ENCODE assay signal across 8 cellular contexts in the genomic region with DNA sequence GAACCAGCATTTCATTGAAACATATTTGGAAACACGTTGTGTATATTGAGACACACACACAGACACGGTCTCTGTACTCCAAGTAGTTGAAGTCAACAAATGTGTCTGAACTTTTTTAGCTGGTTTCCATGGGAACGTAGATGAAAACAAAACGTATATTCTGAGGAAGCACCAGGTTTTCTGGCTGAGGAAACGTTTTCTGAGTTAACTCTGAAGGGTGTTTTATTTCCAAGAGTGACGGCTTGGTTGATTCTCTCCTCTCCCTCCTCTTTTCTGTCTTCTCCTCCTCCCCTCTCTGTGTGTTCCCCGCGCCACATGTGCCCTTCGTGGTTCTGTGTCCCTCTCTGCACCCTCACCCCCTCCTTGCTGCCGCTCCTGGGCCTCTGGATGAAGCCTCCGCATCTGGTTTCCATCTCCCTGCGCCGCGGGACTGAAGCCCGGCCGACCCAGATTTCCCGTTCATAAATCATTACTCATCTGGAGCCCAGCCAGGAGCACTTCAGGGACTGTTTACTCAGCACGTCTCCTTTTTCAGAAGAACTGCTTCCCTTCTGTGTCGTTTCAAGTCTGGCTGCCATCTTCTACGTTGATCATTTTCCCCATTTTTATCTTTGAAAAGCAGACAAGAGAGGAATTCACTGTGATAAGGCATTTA.
DNase-seq lines count a peak whose midpoint lies in the region; ATAC-seq, FAIRE-seq and TF ChIP-seq lines count a peak whose summit lies in the region.

No MANE protein-coding gene starts in this region.

- TF ChIP-seq CTCF in GM23338 (conservative IDR thresholded peaks at IDR 0.05; ENCODE audit: low read depth in 2 of 2): no peak
- no peak for TF ChIP-seq CTCF in psoas muscle (IDR thresholded peaks at IDR 0.05)

- intact Hi-C loops in Right ventricle myocardium superior (cut with DNase I): loop anchor here (2.0 kb wide), 1 partner anchor 24 kb away; no protein-coding TSS in a partner anchor
- intact Hi-C loops in psoas muscle (cut with DNase I): no loop called here

- H3K27ac ChIP-seq in GM23338 (ENCODE audit: low read depth) (no peak overlapping the region), psoas muscle (peak overlapping the region; percentile 91)

- H3K27ac Mint-ChIP-seq in GM23338: no peak overlapping the region

- H2AFZ ChIP-seq in GM23338: peak overlapping the region; percentile 68; the same call in 1 of the 2 replicates

- H3K79me2 ChIP-seq in GM23338 (replicated peaks; ENCODE audit: insufficient read depth): no peaks in the 10 kb centered on the region

- no peaks in the 10 kb centered on the region for H3K36me3 ChIP-seq in GM23338 (ENCODE audit: insufficient read depth)
- no peaks in the 10 kb centered on the region for H3K36me3 ChIP-seq in psoas muscle (ENCODE audit: insufficient read depth in 1 of 2, low read depth in 1 of 2)

- H3K4me1 Mint-ChIP-seq in GM23338: peaks cover 7% of the 10 kb centered on the region

- no peaks in the 10 kb centered on the region for H3F3A ChIP-seq in GM23338 (replicated peaks; ENCODE audit: low read depth)

- H3K4me3 Mint-ChIP-seq in GM23338: no peak overlapping the region

- 1 to 2% (median 1%) methylated on average over 20 of the region's 20 CpGs for WGBS in psoas muscle, 3 donors

- 0 out of 2 replicates have a peak, but pooled peaks cover 5% of the 10 kb centered on the region for H3K9me2 ChIP-seq in GM23338 (ENCODE audit: insufficient read depth)

- no peak for FAIRE-seq in GM12892 (lab: Jason Lieb, UNC)

- ATAC-seq in GM23338: no peak
- peak; percentile 96 for ATAC-seq in Right ventricle myocardium superior (ENCODE audit: poor library complexity)
- ATAC-seq in psoas muscle: peak; percentile 90 to 94 (median 92)
- ATAC-seq in GM18870 (IDR thresholded peaks at IDR 0.05; ENCODE audit: unreplicated experiment): no peak
- no peak for ATAC-seq in HG03520 (IDR thresholded peaks at IDR 0.05; ENCODE audit: unreplicated experiment)

- no peak for TF ChIP-seq POLR2A in GM12892 (IDR thresholded peaks at IDR 0.05; ENCODE audit: low read depth, low read length)

- H3K27me3 Mint-ChIP-seq in GM23338 (ENCODE audit: insufficient read depth, low read depth, poor library complexity): no peaks in the 10 kb centered on the region

- peaks cover 8% of the 10 kb centered on the region for H3K4me1 ChIP-seq in GM23338 (ENCODE audit: insufficient read depth)
- peaks cover 27% of the 10 kb centered on the region for H3K4me1 ChIP-seq in psoas muscle

- H4K20me1 ChIP-seq in GM23338 (replicated peaks; ENCODE audit: insufficient read depth): no peaks in the 10 kb centered on the region

- DNase-seq in GM23338 (ENCODE audit: low spot score) (peak; percentile 42), NCI-H2171 treated with DMSO at 0.1 percent for 48 hours (lab: John Stamatoyannopoulos, UW) (peak; percentile 95), Right ventricle myocardium superior (peak; percentile 96), psoas muscle (peak; percentile 91 to 94), GM12892 (ENCODE audit: insufficient read length) (no peak)
- DNase-seq in activated T-cell treated with anti-CD3 and anti-CD28 coated beads, Interleukin-2, amount 50 U/mL, for 48 hours: peak; percentile 53 to 61

- no peak overlapping the region for H3K4me3 ChIP-seq in GM23338
- peak overlapping the region; percentile 48 for H3K4me3 ChIP-seq in psoas muscle

- no peak overlapping the region for H3K4me2 ChIP-seq in GM23338

- peaks cover 2% of the 10 kb centered on the region; the same call in 1 of the 3 replicates for H3K9me3 Mint-ChIP-seq in GM23338

- no peaks in the 10 kb centered on the region for H3K36me3 Mint-ChIP-seq in GM23338 (ENCODE audit: low read depth)

- H3K27me3 ChIP-seq in GM23338 (ENCODE audit: insufficient read depth): no peaks in the 10 kb centered on the region
- H3K27me3 ChIP-seq in psoas muscle (ENCODE audit: insufficient read depth in 3 of 3, low read length in 2 of 3): no peaks in the 10 kb centered on the region

- no peaks in the 10 kb centered on the region for H3K9me3 ChIP-seq in psoas muscle

TF ChIP-seq in GM23338, 12 proteins besides CTCF, POLR2A, EP300 and RAD21 (continues in another document):
- no peak for TF ChIP-seq STAT1 (IDR thresholded peaks at IDR 0.05; ENCODE audit: unreplicated experiment)
- no peak for TF ChIP-seq EZH2 (IDR thresholded peaks at IDR 0.05; ENCODE audit: low read depth, unreplicated experiment)
- TF ChIP-seq POLR2AphosphoS5 (IDR thresholded peaks at IDR 0.05; ENCODE audit: low read depth): no peak
- no peak for TF ChIP-seq ZNF331 (CRISPR knock-in tag; IDR thresholded peaks at IDR 0.05; ENCODE audit: low read depth)
- no peak for TF ChIP-seq ZNF114 (CRISPR knock-in tag; IDR thresholded peaks at IDR 0.05)
- TF ChIP-seq REST (IDR thresholded peaks at IDR 0.05; ENCODE audit: unreplicated experiment): no peak
- no peak for TF ChIP-seq EZH2phosphoT487 (IDR thresholded peaks at IDR 0.05; ENCODE audit: unreplicated experiment)

Comparison
In these comparisons a context has a peak if more than half of its experiments do, and no peak if none do; other contexts are left out.
1. ATAC-seq: peak in Right ventricle myocardium superior (single experiment) and psoas muscle (4 of 4); none in GM23338 (single experiment), GM18870 (single experiment) and HG03520 (single experiment).